ENCODE assay signal across 13 cellular contexts in the genomic region with DNA sequence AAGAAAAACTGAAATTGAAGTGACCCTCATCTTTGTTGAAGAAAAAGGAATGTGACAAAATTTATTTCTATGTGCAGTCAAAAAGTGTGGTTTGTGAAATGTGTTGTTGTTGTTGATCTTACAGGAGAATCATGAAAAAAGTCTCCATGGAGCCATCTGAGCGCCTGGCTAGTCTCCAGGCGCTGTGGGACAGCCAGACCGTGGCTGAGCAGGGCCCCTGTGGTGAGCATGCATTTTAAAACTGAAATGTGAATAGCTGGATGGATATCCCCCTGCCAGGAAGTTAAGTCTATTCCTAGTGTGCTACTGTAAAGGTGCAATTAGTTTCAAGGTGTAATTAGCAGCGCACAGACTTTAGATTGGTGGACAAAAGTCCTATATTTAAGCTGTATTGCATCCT.
DNase-seq lines count a peak whose midpoint lies in the region; ATAC-seq and TF ChIP-seq lines count a peak whose summit lies in the region.
"Had no signal": no experiment of that assay in that cellular context is flagged by ENCODE, and none has a peak within 500 bp of the region (broad histone marks: within the 10 kb centered on the region; RNA-seq: fewer than 3 reads in every experiment).

No MANE protein-coding gene starts in this region.

- no peaks in the 10 kb centered on the region for H3K27me3 ChIP-seq in cardiac muscle cell
- H3K27me3 ChIP-seq: heart right ventricle had no signal

- H3K27ac ChIP-seq in cardiac muscle cell, result no peak overlapping the region
- H3K27ac ChIP-seq: HL-60 had no signal

- intact Hi-C loops in cardiac septum (cut with DNase I), result no loop called here

- peak; percentile 6 to 36 for DNase-seq in cardiac muscle cell (ENCODE audit: low read depth in 1 of 2, low spot score in 1 of 2)
- no peak for DNase-seq in cardiac septum (ENCODE audit: low spot score)
- DNase-seq in NCI-H2227 treated with DMSO at 0.1 percent for 48 hours (lab: John Stamatoyannopoulos, UW), result peak; percentile 48
- DNase-seq in choroid plexus epithelial cell (ENCODE audit: low read depth), result peak; percentile 59
- peak; percentile 26 for DNase-seq in smooth muscle cell of the brain vasculature (ENCODE audit: low read depth, low spot score)
- DNase-seq in stimulated activated naive CD4-positive, alpha-beta T cell (lab: John Stamatoyannopoulos, UW), result no peak
- no peak for DNase-seq in foreskin melanocyte
- DNase-seq: DMS53; effector memory CD8-positive, alpha-beta T cell; heart right ventricle; NCI-H1048 had no signal

- no peak for ATAC-seq in HG02884 (IDR thresholded peaks at IDR 0.05; ENCODE audit: unreplicated experiment)
- ATAC-seq: effector memory CD8-positive, alpha-beta T cell; heart right ventricle had no signal

- peaks cover 11% of the 10 kb centered on the region for H3K4me1 ChIP-seq in cardiac muscle cell (ENCODE audit: low read depth)

- H3K9me3 ChIP-seq in cardiac muscle cell (ENCODE audit: low read depth), result no peaks in the 10 kb centered on the region

- no peaks in the 10 kb centered on the region for H3K36me3 ChIP-seq in cardiac muscle cell

- H3K4me3 ChIP-seq in cardiac muscle cell, result no peak overlapping the region
- H3K4me3 ChIP-seq in choroid plexus epithelial cell (ENCODE audit: low read depth, low read length), result no peak overlapping the region

- TF ChIP-seq CTCF in cardiac muscle cell (IDR thresholded peaks at IDR 0.05; ENCODE audit: low read depth, low read length), result no peak
- TF ChIP-seq CTCF in choroid plexus epithelial cell (conservative IDR thresholded peaks at IDR 0.05; ENCODE audit: low read depth, low read length), result no peak

Comparison
In these comparisons a context has a peak if more than half of its experiments do, and no peak if none do; other contexts are left out.
1. DNase-seq: peak in cardiac muscle cell (2 of 2), NCI-H2227 treated with DMSO at 0.1 percent for 48 hours (single experiment), choroid plexus epithelial cell (single experiment) and smooth muscle cell of the brain vasculature (single experiment); none in cardiac septum (single experiment), stimulated activated naive CD4-positive, alpha-beta T cell (0 of 6) and foreskin melanocyte (single experiment).